Comparison of ENCODE assay signal across 1 cellular context in the genomic region with DNA sequence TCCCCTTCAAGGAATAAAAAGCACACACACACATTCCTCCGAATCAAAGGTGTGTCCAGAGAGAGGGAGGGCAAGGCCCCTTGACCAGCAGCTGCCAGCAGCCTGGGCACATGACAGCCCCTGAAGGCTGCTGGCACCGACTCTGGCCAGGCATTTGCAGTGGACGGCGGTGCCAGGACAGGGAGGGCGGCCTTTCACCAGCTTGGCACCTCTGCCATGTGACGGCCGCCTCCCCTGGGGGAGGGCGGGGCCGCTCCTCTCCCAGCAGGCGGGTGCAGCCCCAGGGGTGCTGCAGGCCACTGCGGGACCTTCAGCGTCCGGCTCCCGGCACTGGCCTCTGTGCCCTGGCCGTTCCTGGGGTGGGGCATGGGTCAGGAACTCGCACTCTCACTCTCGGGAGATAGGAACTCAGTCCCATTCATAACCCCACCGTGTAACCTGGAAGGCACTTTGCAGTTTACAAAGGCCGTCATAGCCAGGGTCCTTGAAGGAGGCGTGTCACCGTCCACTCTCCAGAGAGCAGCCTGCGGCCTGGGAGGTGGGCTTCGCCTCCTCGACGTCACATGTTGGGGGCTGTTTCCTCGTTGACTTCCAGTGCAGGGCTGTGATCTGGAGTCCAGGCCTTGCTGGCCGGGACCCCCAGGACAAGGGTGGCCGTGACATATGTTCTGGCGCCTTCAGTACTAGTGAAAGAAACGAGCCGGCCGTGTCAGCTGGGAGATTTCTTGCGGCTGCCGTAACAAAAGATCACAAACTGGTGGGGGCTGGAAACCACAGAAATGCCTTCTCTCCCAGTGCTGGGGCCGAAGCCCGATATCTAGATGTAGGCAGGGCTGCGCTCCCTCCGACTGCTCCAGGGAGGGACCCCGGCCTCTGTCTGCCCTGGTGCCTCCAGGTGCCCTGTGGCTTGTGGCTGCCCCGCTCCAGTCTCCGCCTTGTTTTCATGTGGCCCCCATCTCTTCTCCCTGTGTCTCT.
TF ChIP-seq lines count a peak whose summit lies in the region.

No MANE protein-coding gene starts in this region.

TF ChIP-seq in Ishikawa, 13 proteins besides CTCF, POLR2A, EP300 and RAD21 (continued from another document):
- TF ChIP-seq, protein P1, sequence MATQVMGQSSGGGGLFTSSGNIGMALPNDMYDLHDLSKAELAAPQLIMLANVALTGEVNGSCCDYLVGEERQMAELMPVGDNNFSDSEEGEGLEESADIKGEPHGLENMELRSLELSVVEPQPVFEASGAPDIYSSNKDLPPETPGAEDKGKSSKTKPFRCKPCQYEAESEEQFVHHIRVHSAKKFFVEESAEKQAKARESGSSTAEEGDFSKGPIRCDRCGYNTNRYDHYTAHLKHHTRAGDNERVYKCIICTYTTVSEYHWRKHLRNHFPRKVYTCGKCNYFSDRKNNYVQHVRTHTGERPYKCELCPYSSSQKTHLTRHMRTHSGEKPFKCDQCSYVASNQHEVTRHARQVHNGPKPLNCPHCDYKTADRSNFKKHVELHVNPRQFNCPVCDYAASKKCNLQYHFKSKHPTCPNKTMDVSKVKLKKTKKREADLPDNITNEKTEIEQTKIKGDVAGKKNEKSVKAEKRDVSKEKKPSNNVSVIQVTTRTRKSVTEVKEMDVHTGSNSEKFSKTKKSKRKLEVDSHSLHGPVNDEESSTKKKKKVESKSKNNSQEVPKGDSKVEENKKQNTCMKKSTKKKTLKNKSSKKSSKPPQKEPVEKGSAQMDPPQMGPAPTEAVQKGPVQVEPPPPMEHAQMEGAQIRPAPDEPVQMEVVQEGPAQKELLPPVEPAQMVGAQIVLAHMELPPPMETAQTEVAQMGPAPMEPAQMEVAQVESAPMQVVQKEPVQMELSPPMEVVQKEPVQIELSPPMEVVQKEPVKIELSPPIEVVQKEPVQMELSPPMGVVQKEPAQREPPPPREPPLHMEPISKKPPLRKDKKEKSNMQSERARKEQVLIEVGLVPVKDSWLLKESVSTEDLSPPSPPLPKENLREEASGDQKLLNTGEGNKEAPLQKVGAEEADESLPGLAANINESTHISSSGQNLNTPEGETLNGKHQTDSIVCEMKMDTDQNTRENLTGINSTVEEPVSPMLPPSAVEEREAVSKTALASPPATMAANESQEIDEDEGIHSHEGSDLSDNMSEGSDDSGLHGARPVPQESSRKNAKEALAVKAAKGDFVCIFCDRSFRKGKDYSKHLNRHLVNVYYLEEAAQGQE (IDR thresholded peaks at IDR 0.05; ENCODE audit: low read depth) = no peak
- peak; percentile 97 for TF ChIP-seq TCF12 (IDR thresholded peaks at IDR 0.05; ENCODE audit: low read depth)
- TF ChIP-seq YY1 (IDR thresholded peaks at IDR 0.05; ENCODE audit: low read depth) = no peak
- peak; percentile 20; the same call in 1 of the 2 replicates for TF ChIP-seq CEBPB (IDR thresholded peaks at IDR 0.05)
- no peak for TF ChIP-seq CREB1 (IDR thresholded peaks at IDR 0.05; ENCODE audit: low read depth)
- no peak for TF ChIP-seq ZBTB7A (IDR thresholded peaks at IDR 0.05; ENCODE audit: low read depth)
- TF ChIP-seq, protein P2, sequence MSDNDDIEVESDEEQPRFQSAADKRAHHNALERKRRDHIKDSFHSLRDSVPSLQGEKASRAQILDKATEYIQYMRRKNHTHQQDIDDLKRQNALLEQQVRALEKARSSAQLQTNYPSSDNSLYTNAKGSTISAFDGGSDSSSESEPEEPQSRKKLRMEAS (IDR thresholded peaks at IDR 0.05) = peak; percentile 92
